ENCODE assay signal across 22 cellular contexts in the genomic region with DNA sequence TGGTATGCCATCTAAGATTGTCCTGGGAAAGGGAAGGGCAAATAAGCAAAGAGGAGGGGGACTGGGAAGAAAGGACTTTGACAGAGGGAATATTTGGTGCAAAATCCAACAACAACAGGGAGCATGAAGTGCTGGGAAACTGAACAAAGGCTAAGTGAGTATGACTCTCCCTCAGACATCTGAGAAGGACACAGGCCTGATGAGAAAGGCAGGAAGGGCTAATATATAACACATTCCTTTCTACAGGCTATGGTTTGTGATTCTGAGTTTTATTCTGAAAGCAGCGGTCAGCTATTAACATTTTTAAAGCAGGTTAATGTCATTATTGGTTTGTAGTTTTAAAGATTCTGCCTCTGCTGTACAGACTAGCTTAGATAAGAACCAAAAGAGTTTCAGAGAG.
"Had no signal": no experiment of that assay in that cellular context is flagged by ENCODE, and none has a peak within 500 bp of the region (broad histone marks: within the 10 kb centered on the region; RNA-seq: fewer than 3 reads in every experiment).

No MANE protein-coding gene starts in this region.

- H3K4me1 ChIP-seq: esophagus muscularis mucosa, gastrocnemius medialis, heart right ventricle, spleen, testis, vagina had no signal

- H3K9me3 ChIP-seq: esophagus muscularis mucosa, gastrocnemius medialis, mucosa of descending colon, spleen, testis, vagina had no signal

- H3K36me3 ChIP-seq: brain microvascular endothelial cell, esophagus muscularis mucosa, gastrocnemius medialis, heart right ventricle, spleen, vagina had no signal

- H3K27ac ChIP-seq: brain microvascular endothelial cell, esophagus muscularis mucosa, gastrocnemius medialis, heart right ventricle, spleen, testis, vagina had no signal

- H3K4me3 ChIP-seq: esophagus muscularis mucosa, gastrocnemius medialis, heart right ventricle, mucosa of descending colon, spleen, testis, vagina had no signal

- H3K27me3 ChIP-seq: brain microvascular endothelial cell, esophagus muscularis mucosa, gastrocnemius medialis, heart right ventricle, spleen, testis, vagina had no signal

- ATAC-seq: activated T-cell treated with anti-CD3 and anti-CD28 coated beads, Interleukin-2, amount 50 U/mL, for 4 hours; gastrocnemius medialis; heart right ventricle; mucosa of descending colon had no signal

- DNase-seq: activated CD4-positive, alpha-beta T cell treated with anti-CD3 and anti-CD28 coated beads, Interleukin-2, amount 50 U/mL, for 4 hours; activated CD8-positive, alpha-beta memory T cell treated with anti-CD3 and anti-CD28 coated beads for 24 hours; activated CD8-positive, alpha-beta memory T cell treated with anti-CD3 and anti-CD28 coated beads, Interleukin-2, amount 50 U/mL, for 4 hours; activated naive CD4-positive, alpha-beta T cell treated with Interleukin-2 at 50 U/mL for 16 hours; activated naive CD8-positive, alpha-beta T cell treated with anti-CD3 and anti-CD28 coated beads, Interleukin-2, amount 10 ng/mL, durations not matched to agents 7 days and 5 days; activated T-cell treated with anti-CD3 and anti-CD28 coated beads, Interleukin-2, amount 50 U/mL, for 4 hours; amygdala; brain microvascular endothelial cell; caudate nucleus; dermis blood vessel endothelial cell; effector CD8-positive, alpha-beta T cell; gastrocnemius medialis; heart right ventricle; mucosa of descending colon; spleen; stimulated activated CD4-positive, alpha-beta T cell treated with anti-CD3 and anti-CD28 coated beads, Interleukin-4, amount 100 ng/mL, for 1 hour; stimulated activated naive CD4-positive, alpha-beta T cell; T-helper 9 cell; testis; trophoblast cell had no signal
